Comparison of ENCODE assay signal across 1 cellular context in the genomic region with DNA sequence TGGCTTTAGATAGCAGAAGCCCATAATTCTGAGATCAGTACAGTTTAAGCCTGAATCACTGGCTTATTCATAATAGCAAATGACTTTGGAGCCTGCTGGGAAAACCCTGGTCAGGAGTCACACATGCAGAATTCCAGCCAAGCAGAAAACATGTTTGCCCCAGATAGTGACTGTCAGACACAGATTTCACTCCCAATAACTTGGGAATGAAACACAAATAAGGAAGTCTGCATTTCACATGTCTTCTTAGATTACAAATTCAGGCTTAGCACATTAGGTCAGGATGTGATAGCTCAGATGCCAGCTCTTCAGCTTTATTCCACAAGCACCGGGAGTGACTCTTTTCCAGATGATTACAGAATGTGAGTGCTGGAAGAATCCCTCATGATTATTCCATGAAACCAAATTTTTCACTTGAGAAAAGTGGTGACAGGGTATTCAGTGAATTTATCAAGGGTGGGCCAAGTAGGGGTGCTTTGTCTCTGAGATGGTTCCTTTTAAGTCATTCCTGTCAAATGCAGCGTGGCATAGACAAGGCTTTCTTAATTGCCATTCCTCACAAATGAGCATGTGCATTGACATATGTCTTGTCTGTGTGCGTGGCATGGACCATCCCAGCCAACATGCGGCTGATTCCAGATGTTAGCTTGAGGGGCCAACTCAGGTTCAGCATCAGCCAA.
TF ChIP-seq lines count a peak whose summit lies in the region.

No MANE protein-coding gene starts in this region.

TF ChIP-seq in SK-N-SH treated with all-trans-retinoic acid at 6 μM for 48 hours, 23 proteins besides CTCF, POLR2A, EP300 and RAD21 (continued from another document):
- TF ChIP-seq CSDC2 (CRISPR knock-in tag; IDR thresholded peaks at IDR 0.05) (no peak), ARNTL (CRISPR knock-in tag; IDR thresholded peaks at IDR 0.05; ENCODE audit: borderline replicate concordance, low read depth) (no peak), ZFP3 (CRISPR knock-in tag; IDR thresholded peaks at IDR 0.05) (no peak), GLIS3 (CRISPR knock-in tag; IDR thresholded peaks at IDR 0.05) (no peak), TCF4 (CRISPR knock-in tag; IDR thresholded peaks at IDR 0.05; ENCODE audit: borderline replicate concordance) (no peak), BACH2 (CRISPR knock-in tag; IDR thresholded peaks at IDR 0.05; ENCODE audit: borderline replicate concordance) (no peak), RARB (CRISPR knock-in tag; IDR thresholded peaks at IDR 0.05) (no peak), SNAI2 (CRISPR knock-in tag; IDR thresholded peaks at IDR 0.05) (no peak), ESRRG (CRISPR knock-in tag; IDR thresholded peaks at IDR 0.05) (no peak)
- TF ChIP-seq, protein P1, sequence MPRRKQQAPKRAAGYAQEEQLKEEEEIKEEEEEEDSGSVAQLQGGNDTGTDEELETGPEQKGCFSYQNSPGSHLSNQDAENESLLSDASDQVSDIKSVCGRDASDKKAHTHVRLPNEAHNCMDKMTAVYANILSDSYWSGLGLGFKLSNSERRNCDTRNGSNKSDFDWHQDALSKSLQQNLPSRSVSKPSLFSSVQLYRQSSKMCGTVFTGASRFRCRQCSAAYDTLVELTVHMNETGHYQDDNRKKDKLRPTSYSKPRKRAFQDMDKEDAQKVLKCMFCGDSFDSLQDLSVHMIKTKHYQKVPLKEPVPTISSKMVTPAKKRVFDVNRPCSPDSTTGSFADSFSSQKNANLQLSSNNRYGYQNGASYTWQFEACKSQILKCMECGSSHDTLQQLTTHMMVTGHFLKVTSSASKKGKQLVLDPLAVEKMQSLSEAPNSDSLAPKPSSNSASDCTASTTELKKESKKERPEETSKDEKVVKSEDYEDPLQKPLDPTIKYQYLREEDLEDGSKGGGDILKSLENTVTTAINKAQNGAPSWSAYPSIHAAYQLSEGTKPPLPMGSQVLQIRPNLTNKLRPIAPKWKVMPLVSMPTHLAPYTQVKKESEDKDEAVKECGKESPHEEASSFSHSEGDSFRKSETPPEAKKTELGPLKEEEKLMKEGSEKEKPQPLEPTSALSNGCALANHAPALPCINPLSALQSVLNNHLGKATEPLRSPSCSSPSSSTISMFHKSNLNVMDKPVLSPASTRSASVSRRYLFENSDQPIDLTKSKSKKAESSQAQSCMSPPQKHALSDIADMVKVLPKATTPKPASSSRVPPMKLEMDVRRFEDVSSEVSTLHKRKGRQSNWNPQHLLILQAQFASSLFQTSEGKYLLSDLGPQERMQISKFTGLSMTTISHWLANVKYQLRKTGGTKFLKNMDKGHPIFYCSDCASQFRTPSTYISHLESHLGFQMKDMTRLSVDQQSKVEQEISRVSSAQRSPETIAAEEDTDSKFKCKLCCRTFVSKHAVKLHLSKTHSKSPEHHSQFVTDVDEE (CRISPR knock-in tag; IDR thresholded peaks at IDR 0.05): no peak
- TF ChIP-seq, protein P2, sequence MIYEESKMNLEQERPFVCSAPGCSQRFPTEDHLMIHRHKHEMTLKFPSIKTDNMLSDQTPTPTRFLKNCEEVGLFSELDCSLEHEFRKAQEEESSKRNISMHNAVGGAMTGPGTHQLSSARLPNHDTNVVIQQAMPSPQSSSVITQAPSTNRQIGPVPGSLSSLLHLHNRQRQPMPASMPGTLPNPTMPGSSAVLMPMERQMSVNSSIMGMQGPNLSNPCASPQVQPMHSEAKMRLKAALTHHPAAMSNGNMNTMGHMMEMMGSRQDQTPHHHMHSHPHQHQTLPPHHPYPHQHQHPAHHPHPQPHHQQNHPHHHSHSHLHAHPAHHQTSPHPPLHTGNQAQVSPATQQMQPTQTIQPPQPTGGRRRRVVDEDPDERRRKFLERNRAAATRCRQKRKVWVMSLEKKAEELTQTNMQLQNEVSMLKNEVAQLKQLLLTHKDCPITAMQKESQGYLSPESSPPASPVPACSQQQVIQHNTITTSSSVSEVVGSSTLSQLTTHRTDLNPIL (CRISPR knock-in tag; IDR thresholded peaks at IDR 0.05; ENCODE audit: low read depth): no peak
